ENCODE assay signal across 12 cellular contexts in genomic region chr12:82896979-82897378, GRCh38.
DNase-seq lines count a peak whose midpoint lies in the region; ATAC-seq, FAIRE-seq and TF ChIP-seq lines count a peak whose summit lies in the region.
"Had no signal": no experiment of that assay in that cellular context is flagged by ENCODE, and none has a peak within 500 bp of the region (broad histone marks: within the 10 kb centered on the region; RNA-seq: fewer than 3 reads in every experiment).

No MANE protein-coding gene starts in this region.

- intact Hi-C loops in heart right ventricle (cut with DNase I): no loop called here
- intact Hi-C loops in gastrocnemius medialis (cut with DNase I; ENCODE audit: low total_unique reads): no loop called here

- H3K9me3 Mint-ChIP-seq in stimulated activated effector memory CD8-positive, alpha-beta T cell treated with anti-CD3 and anti-CD28 coated beads, Interleukin-12 subunit alpha, Interleukin-12 subunit beta, amount 100 ng/mL, for 72 hours: no peaks in the 10 kb centered on the region
- H3K9me3 Mint-ChIP-seq: nephron had no signal

- no peaks in the 10 kb centered on the region for H3K27me3 ChIP-seq in adipocyte (replicated peaks; ENCODE audit: control insufficient read depth, insufficient read depth, low read length)
- no peaks in the 10 kb centered on the region for H3K27me3 ChIP-seq in small intestine (ENCODE audit: control insufficient read depth in 2 of 2, insufficient read depth in 2 of 2, low read length in 2 of 2)
- H3K27me3 ChIP-seq in heart right ventricle: no peaks in the 10 kb centered on the region
- no peaks in the 10 kb centered on the region for H3K27me3 ChIP-seq in gastrocnemius medialis

- no peak overlapping the region for H3K27ac ChIP-seq in small intestine (ENCODE audit: low read depth in 1 of 2, low read length in 1 of 2)
- no peak overlapping the region for H3K27ac ChIP-seq in heart right ventricle
- H3K27ac ChIP-seq in gastrocnemius medialis: no peak overlapping the region

- peak; percentile 49 for FAIRE-seq in small intestine (lab: Jason Lieb, UNC)

- no peak overlapping the region for H3K4me3 Mint-ChIP-seq in stimulated activated effector memory CD8-positive, alpha-beta T cell treated with anti-CD3 and anti-CD28 coated beads, Interleukin-12 subunit alpha, Interleukin-12 subunit beta, amount 100 ng/mL, for 72 hours
- H3K4me3 Mint-ChIP-seq: CD8-positive, alpha-beta memory T cell; nephron had no signal

- WGBS in small intestine, 3 donors: 18 to 64% (median 35%) methylated on average over 3 of the region's 3 CpGs
- WGBS in heart right ventricle, 2 donors: 93 to 97% methylated on average over 3 of the region's 3 CpGs

- no peak overlapping the region for H3K9ac ChIP-seq in adipocyte (ENCODE audit: low read length)

- H3K36me3 Mint-ChIP-seq in stimulated activated effector memory CD8-positive, alpha-beta T cell treated with anti-CD3 and anti-CD28 coated beads, Interleukin-12 subunit alpha, Interleukin-12 subunit beta, amount 100 ng/mL, for 72 hours: no peaks in the 10 kb centered on the region

- no peak for TF ChIP-seq POLR2A in gastrocnemius medialis (IDR thresholded peaks at IDR 0.05)

- H3K4me3 ChIP-seq in adipocyte (ENCODE audit: low read length): no peak overlapping the region
- H3K4me3 ChIP-seq in small intestine (ENCODE audit: low read depth in 1 of 2, low read length in 2 of 2): no peak overlapping the region
- H3K4me3 ChIP-seq in heart right ventricle: no peak overlapping the region
- H3K4me3 ChIP-seq in gastrocnemius medialis: no peak overlapping the region

- H3K4me1 ChIP-seq in adipocyte (ENCODE audit: control insufficient read depth, insufficient read depth, low read length) (no peaks in the 10 kb centered on the region), small intestine (ENCODE audit: control insufficient read depth in 2 of 2, insufficient read depth in 1 of 2, low read depth in 1 of 2, low read length in 1 of 2) (no peaks in the 10 kb centered on the region), heart right ventricle (peaks cover 0 to 4% (median 0%) of the 10 kb centered on the region in 9 donors), gastrocnemius medialis (no peaks in the 10 kb centered on the region)

- H3K36me3 ChIP-seq in adipocyte (ENCODE audit: control insufficient read depth, insufficient read depth, low read length, severe bottlenecking) (peaks cover 3% of the 10 kb centered on the region), small intestine (ENCODE audit: control insufficient read depth in 2 of 2, insufficient read depth in 2 of 2, low read length in 2 of 2) (peaks cover 0 to under 1% of the 10 kb centered on the region in 2 donors), heart right ventricle (no peaks in the 10 kb centered on the region), gastrocnemius medialis (no peaks in the 10 kb centered on the region)

- no peaks in the 10 kb centered on the region for H3K9me3 ChIP-seq in adipocyte (ENCODE audit: control insufficient read depth, low read length)
- no peaks in the 10 kb centered on the region for H3K9me3 ChIP-seq in small intestine (ENCODE audit: control insufficient read depth, low read depth)
- H3K9me3 ChIP-seq in heart right ventricle: no peaks in the 10 kb centered on the region
- H3K9me3 ChIP-seq in gastrocnemius medialis: no peaks in the 10 kb centered on the region

- DNase-seq in HS-5 (ENCODE audit: low read depth): peak; percentile 22
- peak; percentile 24 for DNase-seq in adipocyte (ENCODE audit: low read depth)
- DNase-seq in glomerular visceral epithelial cell (ENCODE audit: extremely low spot score): peak; percentile 12
- DNase-seq in small intestine: peak; percentile 77
- DNase-seq in stimulated activated effector memory CD8-positive, alpha-beta T cell treated with anti-CD3 and anti-CD28 coated beads, Interleukin-12 subunit alpha, Interleukin-12 subunit beta, amount 100 ng/mL, for 72 hours (ENCODE audit: low spot score in 2 of 2): no peak
- DNase-seq in heart right ventricle: no peak
- no peak for DNase-seq in effector CD8-positive, alpha-beta T cell (lab: John Stamatoyannopoulos, UW)
- no peak for DNase-seq in gastrocnemius medialis
- DNase-seq: CD8-positive, alpha-beta memory T cell; NCI-H1930; T1000 had no signal

- TF ChIP-seq CTCF in heart right ventricle (IDR thresholded peaks at IDR 0.05) (no peak), gastrocnemius medialis (IDR thresholded peaks at IDR 0.05 in 4 of 5, conservative IDR thresholded peaks at IDR 0.05 in 1 of 5) (no peak)

- in situ Hi-C loops in gastrocnemius medialis (cut with MboI; ENCODE audit: low sequenced_read_pairs in 4 of 4): no loop called here

- ATAC-seq in stimulated activated effector memory CD8-positive, alpha-beta T cell treated with anti-CD3 and anti-CD28 coated beads, Interleukin-12 subunit alpha, Interleukin-12 subunit beta, amount 100 ng/mL, for 72 hours: no peak
- ATAC-seq in heart right ventricle (no peak), gastrocnemius medialis (no peak)

- no peak overlapping the region for H3K27ac Mint-ChIP-seq in stimulated activated effector memory CD8-positive, alpha-beta T cell treated with anti-CD3 and anti-CD28 coated beads, Interleukin-12 subunit alpha, Interleukin-12 subunit beta, amount 100 ng/mL, for 72 hours

- no peaks in the 10 kb centered on the region for H3K4me1 Mint-ChIP-seq in stimulated activated effector memory CD8-positive, alpha-beta T cell treated with anti-CD3 and anti-CD28 coated beads, Interleukin-12 subunit alpha, Interleukin-12 subunit beta, amount 100 ng/mL, for 72 hours
- H3K4me1 Mint-ChIP-seq: nephron had no signal

Comparison
In these comparisons a context has a peak if more than half of its experiments do, and no peak if none do; other contexts are left out.
1. DNase-seq: peak in HS-5 (single experiment), adipocyte (single experiment), glomerular visceral epithelial cell (single experiment) and small intestine (single experiment); none in stimulated activated effector memory CD8-positive, alpha-beta T cell treated with anti-CD3 and anti-CD28 coated beads, Interleukin-12 subunit alpha, Interleukin-12 subunit beta, amount 100 ng/mL, for 72 hours (0 of 2), heart right ventricle (0 of 2), effector CD8-positive, alpha-beta T cell (single experiment) and gastrocnemius medialis (0 of 2).